ENCODE assay signal across 1 cellular context in the genomic region with DNA sequence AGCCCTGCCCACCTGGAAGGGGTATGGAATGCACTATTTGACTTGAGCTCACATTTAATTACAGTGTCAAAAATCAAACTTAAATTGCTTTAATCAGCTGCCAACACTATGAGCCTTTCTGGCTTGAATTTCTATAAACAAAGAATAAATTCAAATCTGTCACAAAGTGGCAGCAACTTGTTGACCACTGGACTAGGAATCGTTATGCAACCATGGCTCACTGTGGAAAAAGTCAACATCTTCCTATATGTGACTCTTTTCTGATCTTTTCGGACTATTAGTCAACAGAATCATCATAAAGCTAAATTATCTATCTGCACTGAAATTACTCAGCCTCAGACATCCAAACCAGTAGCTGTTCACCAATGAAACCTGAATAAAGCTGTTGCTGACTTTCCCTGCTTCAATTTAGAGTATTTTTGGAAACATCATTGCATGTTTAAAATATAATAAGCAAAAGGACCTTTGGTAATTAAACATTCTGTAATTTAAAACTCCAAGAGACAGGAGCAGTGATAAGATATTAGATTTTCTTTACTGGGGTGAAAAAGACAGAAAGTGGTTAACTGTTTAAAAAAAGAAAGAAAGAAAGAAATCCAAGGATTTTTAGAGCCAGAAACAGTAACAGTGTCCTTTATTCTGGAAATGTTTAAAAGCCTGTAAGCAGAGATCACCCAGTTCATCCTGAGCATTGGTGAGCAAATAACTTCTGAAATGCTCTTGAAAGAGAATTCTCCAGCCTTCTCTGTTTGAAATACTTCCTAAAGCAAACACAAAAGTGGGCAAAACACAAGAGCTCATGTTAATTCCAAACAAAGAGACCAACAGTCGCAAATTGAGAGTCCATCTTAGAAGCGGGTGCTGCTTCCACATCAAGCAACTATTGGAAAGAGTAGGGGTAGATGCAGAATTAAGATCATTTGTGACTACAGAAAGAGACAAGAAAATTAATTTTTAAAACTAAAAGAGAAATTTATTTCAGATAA.
TF ChIP-seq lines count a peak whose summit lies in the region.

No MANE protein-coding gene starts in this region.

TF ChIP-seq in HepG2, 621 proteins besides CTCF, POLR2A, EP300 and RAD21 (continued from another document):
- TF ChIP-seq, protein P1, sequence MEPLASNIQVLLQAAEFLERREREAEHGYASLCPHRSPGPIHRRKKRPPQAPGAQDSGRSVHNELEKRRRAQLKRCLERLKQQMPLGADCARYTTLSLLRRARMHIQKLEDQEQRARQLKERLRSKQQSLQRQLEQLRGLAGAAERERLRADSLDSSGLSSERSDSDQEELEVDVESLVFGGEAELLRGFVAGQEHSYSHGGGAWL (CRISPR knock-in tag; IDR thresholded peaks at IDR 0.05), result no peak
- TF ChIP-seq ZNF776 (CRISPR knock-in tag; IDR thresholded peaks at IDR 0.05) (no peak), ZC3H13 (CRISPR knock-in tag; IDR thresholded peaks at IDR 0.05) (no peak), SAP130 (CRISPR knock-in tag; IDR thresholded peaks at IDR 0.05; ENCODE audit: low read depth) (peak; percentile 31), ZNF296 (CRISPR knock-in tag; conservative IDR thresholded peaks at IDR 0.05) (no peak), ZNF564 (CRISPR knock-in tag; IDR thresholded peaks at IDR 0.05) (no peak), ZNF644 (CRISPR knock-in tag; IDR thresholded peaks at IDR 0.05; ENCODE audit: low read depth) (peak; percentile 61)
- TF ChIP-seq, protein P2, sequence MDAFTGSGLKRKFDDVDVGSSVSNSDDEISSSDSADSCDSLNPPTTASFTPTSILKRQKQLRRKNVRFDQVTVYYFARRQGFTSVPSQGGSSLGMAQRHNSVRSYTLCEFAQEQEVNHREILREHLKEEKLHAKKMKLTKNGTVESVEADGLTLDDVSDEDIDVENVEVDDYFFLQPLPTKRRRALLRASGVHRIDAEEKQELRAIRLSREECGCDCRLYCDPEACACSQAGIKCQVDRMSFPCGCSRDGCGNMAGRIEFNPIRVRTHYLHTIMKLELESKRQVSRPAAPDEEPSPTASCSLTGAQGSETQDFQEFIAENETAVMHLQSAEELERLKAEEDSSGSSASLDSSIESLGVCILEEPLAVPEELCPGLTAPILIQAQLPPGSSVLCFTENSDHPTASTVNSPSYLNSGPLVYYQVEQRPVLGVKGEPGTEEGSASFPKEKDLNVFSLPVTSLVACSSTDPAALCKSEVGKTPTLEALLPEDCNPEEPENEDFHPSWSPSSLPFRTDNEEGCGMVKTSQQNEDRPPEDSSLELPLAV (CRISPR knock-in tag; conservative IDR thresholded peaks at IDR 0.05; ENCODE audit: low read depth), result no peak
- TF ChIP-seq, protein P3, sequence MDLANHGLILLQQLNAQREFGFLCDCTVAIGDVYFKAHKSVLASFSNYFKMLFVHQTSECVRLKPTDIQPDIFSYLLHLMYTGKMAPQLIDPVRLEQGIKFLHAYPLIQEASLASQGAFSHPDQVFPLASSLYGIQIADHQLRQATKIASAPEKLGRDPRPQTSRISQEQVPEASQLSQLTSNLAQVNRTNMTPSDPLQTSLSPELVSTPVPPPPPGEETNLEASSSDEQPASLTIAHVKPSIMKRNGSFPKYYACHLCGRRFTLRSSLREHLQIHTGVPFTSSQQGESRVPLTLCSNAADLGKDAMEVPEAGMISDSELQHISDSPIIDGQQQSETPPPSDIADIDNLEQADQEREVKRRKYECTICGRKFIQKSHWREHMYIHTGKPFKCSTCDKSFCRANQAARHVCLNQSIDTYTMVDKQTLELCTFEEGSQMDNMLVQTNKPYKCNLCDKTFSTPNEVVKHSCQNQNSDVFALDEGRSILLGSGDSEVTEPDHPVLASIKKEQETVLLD (CRISPR knock-in tag; IDR thresholded peaks at IDR 0.05; ENCODE audit: low read depth), result no peak
TF ChIP-seq in HepG2: peak in this region for 74.
